In genomic region chr3:115803661-115804060, GRCh38 we compare ENCODE assay signal across 23 cellular contexts.
A peak's percentile ranks its signal among the peaks of the same experiment; 100 is the strongest.
DNase-seq lines count a peak whose midpoint lies in the region; ATAC-seq, FAIRE-seq and TF ChIP-seq lines count a peak whose summit lies in the region.
"Had no signal": no experiment of that assay in that cellular context is flagged by ENCODE, and none has a peak within 500 bp of the region (broad histone marks: within the 10 kb centered on the region; RNA-seq: fewer than 3 reads in every experiment).

No MANE protein-coding gene starts in this region.

- H3F3A ChIP-seq in GM23248 (ENCODE audit: insufficient read depth): peaks cover 40% of the 10 kb centered on the region

- peak; percentile 57 for FAIRE-seq in keratinocyte (lab: Jason Lieb, UNC)
- FAIRE-seq: A204.1, HTR-8/SVneo had no signal

- ATAC-seq in WTC11 (peak; percentile 77), HG02678 (IDR thresholded peaks at IDR 0.05; ENCODE audit: unreplicated experiment) (no peak), mucosa of descending colon (no peak)

- POLR2A ChIA-PET in WTC11 (lab: Charles Lee): no interaction called here

- TF ChIP-seq CTCF in WTC11 (IDR thresholded peaks at IDR 0.05) (no peak), keratinocyte (optimal IDR thresholded peaks at IDR 0.05 in 1 of 3, IDR thresholded peaks at IDR 0.05 in 1 of 3, conservative IDR thresholded peaks at IDR 0.05 in 1 of 3; ENCODE audit: extremely low read depth in 1 of 3, insufficient read depth in 2 of 3, low read length in 3 of 3) (no peak), mucosa of descending colon (IDR thresholded peaks at IDR 0.05) (no peak)

- no peaks in the 10 kb centered on the region for H3K9me3 ChIP-seq in GM23248 (ENCODE audit: low read depth)
- peaks cover 6% of the 10 kb centered on the region; the same call in 1 of the 2 replicates for H3K9me3 ChIP-seq in HUES6 (ENCODE audit: control insufficient read depth, insufficient read depth, low read depth, low read length)
- H3K9me3 ChIP-seq in keratinocyte (ENCODE audit: control insufficient read depth, low read depth, low read length): no peaks in the 10 kb centered on the region
- H3K9me3 ChIP-seq in mucosa of descending colon: no peaks in the 10 kb centered on the region
- H3K9me3 ChIP-seq: BE2C, MG63, SK-N-SH had no signal

- H3K4me3 ChIP-seq in GM23248 (no peak overlapping the region), HUES6 (ENCODE audit: low read depth, low read length) (no peak overlapping the region), keratinocyte (ENCODE audit: control insufficient read depth in 2 of 3, extremely low read depth in 1 of 3, insufficient read depth in 2 of 3, low read depth in 1 of 3, low read length in 3 of 3) (no peak overlapping the region), mucosa of descending colon (no peak overlapping the region)
- H3K4me3 ChIP-seq: MG63 had no signal

- intact Hi-C loops in mucosa of descending colon (cut with DNase I, micrococcal nuclease): no loop called here

- H3K27me3 ChIP-seq in GM23248 (replicated peaks; ENCODE audit: insufficient read depth): no peaks in the 10 kb centered on the region
- H3K27me3 ChIP-seq in HUES6 (ENCODE audit: control insufficient read depth, insufficient read depth, low read length): no peaks in the 10 kb centered on the region
- H3K27me3 ChIP-seq in keratinocyte (ENCODE audit: control insufficient read depth, extremely low read depth, insufficient read depth, low read length): no peaks in the 10 kb centered on the region
- H3K27me3 ChIP-seq: BE2C, MG63 had no signal

- H2AFZ ChIP-seq in GM23248 (no peak overlapping the region), keratinocyte (ENCODE audit: control insufficient read depth, low read length) (peak overlapping the region; percentile 45)

- no peaks in the 10 kb centered on the region for H3K9me2 ChIP-seq in GM23248 (ENCODE audit: insufficient read depth)
- H3K9me2 ChIP-seq: SK-N-SH had no signal

- H3K4me2 ChIP-seq in GM23248 (ENCODE audit: unreplicated experiment) (no peak overlapping the region), keratinocyte (ENCODE audit: control insufficient read depth, extremely low read depth, insufficient read depth, low read depth, low read length) (peak overlapping the region; percentile 11)

- no peak overlapping the region for H3K9ac ChIP-seq in GM23248
- H3K9ac ChIP-seq in HUES6 (ENCODE audit: low read length): no peak overlapping the region
- H3K9ac ChIP-seq in keratinocyte (ENCODE audit: control insufficient read depth, extremely low read depth, insufficient read depth, low read length): no peak overlapping the region

- peaks cover 19% of the 10 kb centered on the region for H3K9me3 Mint-ChIP-seq in WTC11

- DNase-seq in GM23248 (no peak), WTC11 (ENCODE audit: low spot score) (no peak), keratinocyte (ENCODE audit: low read depth, low spot score) (no peak), DMS153 treated with DMSO at 0.1 percent for 48 hours (lab: John Stamatoyannopoulos, UW; ENCODE audit: unreplicated experiment) (no peak), mucosa of descending colon (no peak)
- DNase-seq in activated CD4-positive, alpha-beta T cell treated with anti-CD3 and anti-CD28 coated beads for 48 hours: no peak
- DNase-seq: BE2C, DMS79 treated with DMSO at 0.1 percent for 48 hours, Kasumi-1, MG63, NCI-H1417, NCI-H1694 treated with DMSO at 0.1 percent for 48 hours, NCI-H2081 treated with DMSO at 0.1 percent for 48 hours, NCI-H2171 treated with DMSO at 0.1 percent for 48 hours, NCI-H446, NCI-H526 treated with DMSO at 0.1 percent for 48 hours, RPMI8226, SHP77 treated with DMSO at 0.1 percent for 48 hours, SK-N-SH had no signal

- H3K27me3 Mint-ChIP-seq in WTC11 (ENCODE audit: low read depth): 0 out of 2 replicates have a peak, but pooled peaks cover 4% of the 10 kb centered on the region

- no peaks in the 10 kb centered on the region for H3K79me2 ChIP-seq in GM23248 (ENCODE audit: insufficient read depth)
- no peaks in the 10 kb centered on the region for H3K79me2 ChIP-seq in keratinocyte (ENCODE audit: control insufficient read depth, insufficient read depth, low read length)

- peaks cover 71% of the 10 kb centered on the region for H3K4me1 Mint-ChIP-seq in WTC11

- peak overlapping the region; percentile 1; the same call in 1 of the 2 replicates for H3K4me3 Mint-ChIP-seq in WTC11

- H3K36me3 ChIP-seq in GM23248 (ENCODE audit: low read depth): no peaks in the 10 kb centered on the region
- H3K36me3 ChIP-seq in HUES6 (ENCODE audit: control insufficient read depth, insufficient read depth, low read length): peaks cover 2% of the 10 kb centered on the region; the same call in 1 of the 2 replicates
- no peaks in the 10 kb centered on the region for H3K36me3 ChIP-seq in keratinocyte (ENCODE audit: control insufficient read depth in 2 of 2, extremely low read depth in 1 of 2, insufficient read depth in 2 of 2, low read length in 2 of 2)
- H3K36me3 ChIP-seq in mucosa of descending colon (ENCODE audit: low read depth): no peaks in the 10 kb centered on the region
- H3K36me3 ChIP-seq: BE2C, MG63 had no signal

- H3K4me1 ChIP-seq in GM23248 (ENCODE audit: insufficient read depth): peaks cover 37% of the 10 kb centered on the region
- peaks cover 50% of the 10 kb centered on the region for H3K4me1 ChIP-seq in HUES6 (ENCODE audit: control insufficient read depth, insufficient read depth, low read length)
- H3K4me1 ChIP-seq in keratinocyte (ENCODE audit: control insufficient read depth, extremely low read depth, insufficient read depth, low read length): peaks cover 24% of the 10 kb centered on the region
- no peaks in the 10 kb centered on the region for H3K4me1 ChIP-seq in mucosa of descending colon (ENCODE audit: low read depth)
- H3K4me1 ChIP-seq: BE2C had no signal

- in situ Hi-C loops in GM23248 (cut with MboI): loop anchor here (25.0 kb wide), 3 partner anchors 366 to 1441 kb away; no protein-coding TSS in a partner anchor

- H4K20me1 ChIP-seq in GM23248 (ENCODE audit: insufficient read depth) (no peaks in the 10 kb centered on the region), keratinocyte (ENCODE audit: control insufficient read depth, extremely low read depth, insufficient read depth, low read length) (no peaks in the 10 kb centered on the region)

- CTCF ChIA-PET in WTC11 (lab: Charles Lee): interaction anchor here (2.7 kb wide), 1 partner anchor 19 kb away, joined by 13 read pairs; no protein-coding TSS in a partner anchor

- H3K9me1 ChIP-seq in keratinocyte (ENCODE audit: control insufficient read depth, extremely low read depth, insufficient read depth, low read length): no peaks in the 10 kb centered on the region

- dilution Hi-C loops in keratinocyte (cut with MboI; ENCODE audit: extremely low pct_ligation_motif_present, low sequenced_read_pairs): no loop called here

- peak overlapping the region; percentile 35; the same call in 1 of the 2 replicates for H3K27ac Mint-ChIP-seq in WTC11

- H3K36me3 Mint-ChIP-seq in WTC11: peaks cover 15% of the 10 kb centered on the region

- H3K27ac ChIP-seq in GM23248: peak overlapping the region; percentile 94; the same call in 1 of the 2 replicates
- peak overlapping the region; percentile 46 for H3K27ac ChIP-seq in HUES6 (ENCODE audit: low read depth, low read length)
- H3K27ac ChIP-seq in keratinocyte (ENCODE audit: control insufficient read depth, insufficient read depth, low read length): peak overlapping the region; percentile 83

- 100% methylated on average over 1 of the region's 1 CpG for WGBS in GM23248 (ENCODE audit: low coverage in 1 of 2, low lambda C conversion rate in 2 of 2, missing lambda C conversion rate in 2 of 2), 2 experiments

TF ChIP-seq in WTC11, 78 proteins besides CTCF, POLR2A, EP300 and RAD21:
- TF ChIP-seq FOXJ3 (CRISPR knock-in tag; IDR thresholded peaks at IDR 0.05; ENCODE audit: borderline replicate concordance) (no peak), ZMAT4 (CRISPR knock-in tag; IDR thresholded peaks at IDR 0.05) (0 out of 2 replicates have a peak, but pooled peaks have one; percentile 25)
